Comparison of ENCODE assay signal across 6 cellular contexts in the genomic region with DNA sequence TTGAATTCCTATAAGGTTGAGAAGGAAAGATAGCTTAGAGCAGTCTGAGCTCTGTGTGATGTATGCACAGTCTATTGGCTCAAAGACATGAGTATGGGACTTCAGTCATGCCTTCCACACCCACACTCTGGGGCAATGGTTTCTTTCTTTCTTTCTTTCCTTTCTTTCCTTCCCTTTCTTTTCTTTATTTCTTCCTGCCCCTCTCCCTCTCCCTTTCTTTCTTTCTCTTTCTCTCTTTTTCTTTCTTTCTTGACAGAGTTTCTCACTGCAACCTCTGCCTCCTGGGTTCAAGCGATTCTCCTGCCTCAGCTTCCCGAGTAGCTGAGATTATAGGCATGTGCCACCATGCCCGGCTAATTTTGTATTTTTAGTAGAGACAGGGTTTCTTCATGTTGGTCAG. TPM values are rescaled to one million over a fixed set of nuclear protein-coding genes. Genes with fewer than 3 reads are reported as not detected.
"Had no signal": no experiment of that assay in that cellular context is flagged by ENCODE, and none has a peak within 500 bp of the region (broad histone marks: within the 10 kb centered on the region; RNA-seq: fewer than 3 reads in every experiment).

No MANE protein-coding gene starts in this region.

RNA-seq across cellular contexts. Expression of a gene that starts 49.6 kb away (rescaled TPM):
- total RNA-seq: GM23248, H4, H7, HFFc6, HT1080, IMR-90 had no signal
- polyA plus RNA-seq: GM23248, IMR-90 had no signal

RNA-seq across cellular contexts. Expression of a gene that starts 54.9 kb away (rescaled TPM):
- total RNA-seq: H7 had no signal
